Comparison of ENCODE assay signal across 8 cellular contexts in genomic region chr15:74317820-74318375, GRCh38. TPM values are rescaled to one million over a fixed set of nuclear protein-coding genes. Genes with fewer than 3 reads are reported as not detected.
DNase-seq lines count a peak whose midpoint lies in the region; ATAC-seq lines count a peak whose summit lies in the region.

No MANE protein-coding gene starts in this region.

- DNase-seq in CD4-positive, CD25-positive, alpha-beta regulatory T cell: no peak
- DNase-seq in NCI-H1436 treated with DMSO at 0.1 percent for 48 hours (lab: John Stamatoyannopoulos, UW) (peak; percentile 36), dedifferentiated amniotic fluid mesenchymal stem cell (ENCODE audit: extremely low spot score) (peak; percentile 97), non-pigmented ciliary epithelial cell (ENCODE audit: low read depth) (peak; percentile 68)

- H3K4me3 Mint-ChIP-seq in CD4-positive, CD25-positive, alpha-beta regulatory T cell: no peak overlapping the region

- H3K36me3 Mint-ChIP-seq in CD4-positive, CD25-positive, alpha-beta regulatory T cell: no peaks in the 10 kb centered on the region

- peaks cover 0 to 1% (median 0%) of the 10 kb centered on the region in 7 donors for H3K9me3 Mint-ChIP-seq in CD4-positive, CD25-positive, alpha-beta regulatory T cell

- no peaks in the 10 kb centered on the region for H3K27me3 ChIP-seq in CD4-positive, CD25-positive, alpha-beta regulatory T cell (ENCODE audit: control insufficient read depth, insufficient read depth, low read length)

- no peak for ATAC-seq in CD4-positive, CD25-positive, alpha-beta regulatory T cell (ENCODE audit: low read depth in 2 of 2)
- ATAC-seq in HG03039 (IDR thresholded peaks at IDR 0.05; ENCODE audit: unreplicated experiment) (no peak), GM18907 (IDR thresholded peaks at IDR 0.05; ENCODE audit: unreplicated experiment) (no peak), HG02759 (IDR thresholded peaks at IDR 0.05; ENCODE audit: unreplicated experiment) (no peak), GM21526 (IDR thresholded peaks at IDR 0.05; ENCODE audit: low FRiP score, unreplicated experiment) (no peak)

- H3K27ac ChIP-seq in CD4-positive, CD25-positive, alpha-beta regulatory T cell (ENCODE audit: insufficient read depth, low read length, poor library complexity, severe bottlenecking): peak overlapping the region; percentile 5

- peaks cover 28% of the 10 kb centered on the region for H3K4me1 ChIP-seq in CD4-positive, CD25-positive, alpha-beta regulatory T cell (ENCODE audit: control insufficient read depth, insufficient read depth, low read length, poor library complexity, severe bottlenecking)

- no peak overlapping the region for H3K4me3 ChIP-seq in CD4-positive, CD25-positive, alpha-beta regulatory T cell (ENCODE audit: low read depth, low read length)

- H3K27me3 Mint-ChIP-seq in CD4-positive, CD25-positive, alpha-beta regulatory T cell: peaks cover 6% of the 10 kb centered on the region

- H3K27ac Mint-ChIP-seq in CD4-positive, CD25-positive, alpha-beta regulatory T cell: peak overlapping the region in 1 of 3 donors; percentile 89

- H3K9me3 ChIP-seq in CD4-positive, CD25-positive, alpha-beta regulatory T cell (ENCODE audit: control insufficient read depth in 2 of 2, low read length in 2 of 2): no peaks in the 10 kb centered on the region

- H3K4me1 Mint-ChIP-seq in CD4-positive, CD25-positive, alpha-beta regulatory T cell: peaks cover 0 to 58% (median 11%) of the 10 kb centered on the region in 4 donors

- H3K36me3 ChIP-seq in CD4-positive, CD25-positive, alpha-beta regulatory T cell (ENCODE audit: control insufficient read depth, insufficient read depth, low read length): no peaks in the 10 kb centered on the region

RNA-seq across cellular contexts. Expression of gene CYP11A1, which starts 49.5 kb away (rescaled TPM):
- not detected for total RNA-seq in CD4-positive, CD25-positive, alpha-beta regulatory T cell
- not detected for polyA plus RNA-seq in CD4-positive, CD25-positive, alpha-beta regulatory T cell

Comparison
In these comparisons a context has a peak if more than half of its experiments do, and no peak if none do; other contexts are left out.
1. DNase-seq: peak in NCI-H1436 treated with DMSO at 0.1 percent for 48 hours (single experiment), dedifferentiated amniotic fluid mesenchymal stem cell (single experiment) and non-pigmented ciliary epithelial cell (single experiment); none in CD4-positive, CD25-positive, alpha-beta regulatory T cell (0 of 3).